ENCODE assay signal across 1 cellular context in the genomic region with DNA sequence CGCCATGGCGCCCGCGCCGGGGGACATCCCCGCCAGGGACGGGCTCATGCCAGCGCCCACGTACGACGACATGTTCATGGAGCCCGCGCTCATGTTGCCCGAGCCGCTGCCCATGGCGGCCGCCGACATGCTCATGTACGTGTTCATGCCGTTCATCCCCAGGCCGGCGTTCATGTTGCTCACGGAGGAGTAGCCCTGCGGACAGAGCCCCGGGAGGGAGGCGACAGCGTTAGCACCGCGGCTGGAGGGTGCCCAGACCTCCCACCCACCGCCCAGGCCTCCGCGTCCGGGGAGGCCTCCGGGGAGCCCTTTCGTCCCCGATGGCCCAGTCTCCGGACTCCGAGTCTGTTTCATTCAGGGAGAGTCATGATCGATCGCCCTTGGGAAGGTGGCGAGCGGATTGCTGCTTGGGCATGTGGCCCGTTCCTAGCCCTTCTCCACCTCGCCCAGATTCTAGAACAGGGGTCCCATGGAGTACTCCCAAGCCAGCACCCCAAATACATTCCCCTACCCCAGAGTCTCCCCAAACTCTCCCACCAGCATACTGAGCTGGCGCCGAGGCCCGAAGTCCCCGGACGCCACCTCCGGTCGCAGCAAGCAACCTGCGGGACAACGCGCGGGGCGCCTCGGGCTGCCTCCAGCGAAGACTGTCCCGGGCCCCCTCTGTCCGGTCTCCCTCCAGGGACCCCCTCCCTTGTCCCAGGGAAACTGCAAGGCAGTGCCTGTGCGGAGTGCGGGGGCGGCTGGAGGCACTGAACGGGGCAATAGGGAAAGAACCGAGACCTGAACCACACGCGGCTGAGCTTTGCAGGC.
TF ChIP-seq lines count a peak whose summit lies in the region.

No MANE protein-coding gene starts in this region.

TF ChIP-seq in HepG2, 621 proteins besides CTCF, POLR2A, EP300 and RAD21 (continued from another document and continues in another):
- TF ChIP-seq PRMT3 (CRISPR knock-in tag; IDR thresholded peaks at IDR 0.05; ENCODE audit: borderline replicate concordance, low read depth) (0 out of 2 replicates have a peak, but pooled peaks have one; percentile 54), E2F5 (CRISPR knock-in tag; conservative IDR thresholded peaks at IDR 0.05) (no peak), ONECUT2 (CRISPR knock-in tag; IDR thresholded peaks at IDR 0.05) (peak; percentile 89), TAF1 (CRISPR knock-in tag; IDR thresholded peaks at IDR 0.05) (peak; percentile 70), NBN (conservative IDR thresholded peaks at IDR 0.05) (no peak), ARNTL (CRISPR knock-in tag; IDR thresholded peaks at IDR 0.05) (no peak), ESRRA (CRISPR knock-in tag; IDR thresholded peaks at IDR 0.05; ENCODE audit: low read depth) (0 out of 2 replicates have a peak, but pooled peaks have one; percentile 33), ISL2 (CRISPR knock-in tag; IDR thresholded peaks at IDR 0.05) (no peak; the same call in 1 of the 2 replicates), ZNF724P (CRISPR knock-in tag; IDR thresholded peaks at IDR 0.05; ENCODE audit: borderline replicate concordance) (no peak), MYNN (CRISPR knock-in tag; IDR thresholded peaks at IDR 0.05; ENCODE audit: low read depth) (no peak; the same call in 1 of the 2 replicates), ZZZ3 (CRISPR knock-in tag; IDR thresholded peaks at IDR 0.05; ENCODE audit: borderline replicate concordance) (no peak), IKZF5 (CRISPR knock-in tag; IDR thresholded peaks at IDR 0.05) (peak; percentile 18; the same call in 1 of the 2 replicates), ZNF329 (CRISPR knock-in tag; IDR thresholded peaks at IDR 0.05; ENCODE audit: low read depth) (no peak), SNAI1 (CRISPR knock-in tag; IDR thresholded peaks at IDR 0.05; ENCODE audit: borderline replicate concordance) (no peak), ZNF292 (CRISPR knock-in tag; IDR thresholded peaks at IDR 0.05; ENCODE audit: borderline replicate concordance, low read depth) (peak; percentile 74), HOXA7 (CRISPR knock-in tag; IDR thresholded peaks at IDR 0.05) (no peak), PHF5A (CRISPR knock-in tag; IDR thresholded peaks at IDR 0.05; ENCODE audit: low read depth, unreplicated experiment) (peak; percentile 22), NFAT5 (CRISPR knock-in tag; IDR thresholded peaks at IDR 0.05) (peak; percentile 82), IKZF1 (IDR thresholded peaks at IDR 0.05) (no peak), MEIS1 (CRISPR knock-in tag; IDR thresholded peaks at IDR 0.05; ENCODE audit: borderline replicate concordance) (peak; percentile 54; the same call in 1 of the 2 replicates), SOX6 (IDR thresholded peaks at IDR 0.05) (no peak), SOX6 (CRISPR knock-in tag; IDR thresholded peaks at IDR 0.05) (no peak), REXO4 (CRISPR knock-in tag; IDR thresholded peaks at IDR 0.05; ENCODE audit: borderline replicate concordance) (no peak), HES4 (CRISPR knock-in tag; IDR thresholded peaks at IDR 0.05; ENCODE audit: borderline replicate concordance) (no peak), ZNF431 (CRISPR knock-in tag; IDR thresholded peaks at IDR 0.05; ENCODE audit: borderline replicate concordance, low read depth) (0 out of 2 replicates have a peak, but pooled peaks have one; percentile 34), KLF16 (CRISPR knock-in tag; IDR thresholded peaks at IDR 0.05) (no peak; a peak in 1 of 4 replicates), MAFF (IDR thresholded peaks at IDR 0.05; ENCODE audit: low read depth, low read length) (no peak), ZNF296 (CRISPR knock-in tag; conservative IDR thresholded peaks at IDR 0.05) (peak; percentile 77), ZBTB7B (CRISPR knock-in tag; IDR thresholded peaks at IDR 0.05) (peak; percentile 79), ZNF83 (CRISPR knock-in tag; IDR thresholded peaks at IDR 0.05; ENCODE audit: borderline replicate concordance) (no peak), U2AF2 (IDR thresholded peaks at IDR 0.05; ENCODE audit: low read depth, low read length) (no peak), ZNF678 (CRISPR knock-in tag; IDR thresholded peaks at IDR 0.05) (no peak), ZNF770 (CRISPR knock-in tag; IDR thresholded peaks at IDR 0.05) (peak; percentile 33; the same call in 1 of the 2 replicates)
- TF ChIP-seq, protein P1, sequence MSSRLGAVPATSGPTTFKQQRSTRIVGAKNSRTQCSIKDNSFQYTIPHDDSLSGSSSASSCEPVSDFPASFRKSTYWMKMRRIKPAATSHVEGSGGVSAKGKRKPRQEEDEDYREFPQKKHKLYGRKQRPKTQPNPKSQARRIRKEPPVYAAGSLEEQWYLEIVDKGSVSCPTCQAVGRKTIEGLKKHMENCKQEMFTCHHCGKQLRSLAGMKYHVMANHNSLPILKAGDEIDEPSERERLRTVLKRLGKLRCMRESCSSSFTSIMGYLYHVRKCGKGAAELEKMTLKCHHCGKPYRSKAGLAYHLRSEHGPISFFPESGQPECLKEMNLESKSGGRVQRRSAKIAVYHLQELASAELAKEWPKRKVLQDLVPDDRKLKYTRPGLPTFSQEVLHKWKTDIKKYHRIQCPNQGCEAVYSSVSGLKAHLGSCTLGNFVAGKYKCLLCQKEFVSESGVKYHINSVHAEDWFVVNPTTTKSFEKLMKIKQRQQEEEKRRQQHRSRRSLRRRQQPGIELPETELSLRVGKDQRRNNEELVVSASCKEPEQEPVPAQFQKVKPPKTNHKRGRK (CRISPR knock-in tag; IDR thresholded peaks at IDR 0.05) = no peak
- TF ChIP-seq, protein P2, sequence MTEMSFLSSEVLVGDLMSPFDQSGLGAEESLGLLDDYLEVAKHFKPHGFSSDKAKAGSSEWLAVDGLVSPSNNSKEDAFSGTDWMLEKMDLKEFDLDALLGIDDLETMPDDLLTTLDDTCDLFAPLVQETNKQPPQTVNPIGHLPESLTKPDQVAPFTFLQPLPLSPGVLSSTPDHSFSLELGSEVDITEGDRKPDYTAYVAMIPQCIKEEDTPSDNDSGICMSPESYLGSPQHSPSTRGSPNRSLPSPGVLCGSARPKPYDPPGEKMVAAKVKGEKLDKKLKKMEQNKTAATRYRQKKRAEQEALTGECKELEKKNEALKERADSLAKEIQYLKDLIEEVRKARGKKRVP (CRISPR knock-in tag; IDR thresholded peaks at IDR 0.05) = 0 out of 4 replicates have a peak, but pooled peaks of 1 of the 2 experiments have one; percentile 17
- TF ChIP-seq, protein P3, sequence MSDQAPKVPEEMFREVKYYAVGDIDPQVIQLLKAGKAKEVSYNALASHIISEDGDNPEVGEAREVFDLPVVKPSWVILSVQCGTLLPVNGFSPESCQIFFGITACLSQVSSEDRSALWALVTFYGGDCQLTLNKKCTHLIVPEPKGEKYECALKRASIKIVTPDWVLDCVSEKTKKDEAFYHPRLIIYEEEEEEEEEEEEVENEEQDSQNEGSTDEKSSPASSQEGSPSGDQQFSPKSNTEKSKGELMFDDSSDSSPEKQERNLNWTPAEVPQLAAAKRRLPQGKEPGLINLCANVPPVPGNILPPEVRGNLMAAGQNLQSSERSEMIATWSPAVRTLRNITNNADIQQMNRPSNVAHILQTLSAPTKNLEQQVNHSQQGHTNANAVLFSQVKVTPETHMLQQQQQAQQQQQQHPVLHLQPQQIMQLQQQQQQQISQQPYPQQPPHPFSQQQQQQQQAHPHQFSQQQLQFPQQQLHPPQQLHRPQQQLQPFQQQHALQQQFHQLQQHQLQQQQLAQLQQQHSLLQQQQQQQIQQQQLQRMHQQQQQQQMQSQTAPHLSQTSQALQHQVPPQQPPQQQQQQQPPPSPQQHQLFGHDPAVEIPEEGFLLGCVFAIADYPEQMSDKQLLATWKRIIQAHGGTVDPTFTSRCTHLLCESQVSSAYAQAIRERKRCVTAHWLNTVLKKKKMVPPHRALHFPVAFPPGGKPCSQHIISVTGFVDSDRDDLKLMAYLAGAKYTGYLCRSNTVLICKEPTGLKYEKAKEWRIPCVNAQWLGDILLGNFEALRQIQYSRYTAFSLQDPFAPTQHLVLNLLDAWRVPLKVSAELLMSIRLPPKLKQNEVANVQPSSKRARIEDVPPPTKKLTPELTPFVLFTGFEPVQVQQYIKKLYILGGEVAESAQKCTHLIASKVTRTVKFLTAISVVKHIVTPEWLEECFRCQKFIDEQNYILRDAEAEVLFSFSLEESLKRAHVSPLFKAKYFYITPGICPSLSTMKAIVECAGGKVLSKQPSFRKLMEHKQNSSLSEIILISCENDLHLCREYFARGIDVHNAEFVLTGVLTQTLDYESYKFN (CRISPR knock-in tag; conservative IDR thresholded peaks at IDR 0.05) = 0 out of 2 replicates have a peak, but pooled peaks have one; percentile 20
- TF ChIP-seq, protein P4, sequence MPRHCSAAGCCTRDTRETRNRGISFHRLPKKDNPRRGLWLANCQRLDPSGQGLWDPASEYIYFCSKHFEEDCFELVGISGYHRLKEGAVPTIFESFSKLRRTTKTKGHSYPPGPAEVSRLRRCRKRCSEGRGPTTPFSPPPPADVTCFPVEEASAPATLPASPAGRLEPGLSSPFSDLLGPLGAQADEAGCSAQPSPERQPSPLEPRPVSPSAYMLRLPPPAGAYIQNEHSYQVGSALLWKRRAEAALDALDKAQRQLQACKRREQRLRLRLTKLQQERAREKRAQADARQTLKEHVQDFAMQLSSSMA (CRISPR knock-in tag; IDR thresholded peaks at IDR 0.05) = no peak
- TF ChIP-seq, protein P5, sequence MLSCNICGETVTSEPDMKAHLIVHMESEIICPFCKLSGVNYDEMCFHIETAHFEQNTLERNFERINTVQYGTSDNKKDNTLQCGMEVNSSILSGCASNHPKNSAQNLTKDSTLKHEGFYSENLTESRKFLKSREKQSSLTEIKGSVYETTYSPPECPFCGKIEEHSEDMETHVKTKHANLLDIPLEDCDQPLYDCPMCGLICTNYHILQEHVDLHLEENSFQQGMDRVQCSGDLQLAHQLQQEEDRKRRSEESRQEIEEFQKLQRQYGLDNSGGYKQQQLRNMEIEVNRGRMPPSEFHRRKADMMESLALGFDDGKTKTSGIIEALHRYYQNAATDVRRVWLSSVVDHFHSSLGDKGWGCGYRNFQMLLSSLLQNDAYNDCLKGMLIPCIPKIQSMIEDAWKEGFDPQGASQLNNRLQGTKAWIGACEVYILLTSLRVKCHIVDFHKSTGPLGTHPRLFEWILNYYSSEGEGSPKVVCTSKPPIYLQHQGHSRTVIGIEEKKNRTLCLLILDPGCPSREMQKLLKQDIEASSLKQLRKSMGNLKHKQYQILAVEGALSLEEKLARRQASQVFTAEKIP (CRISPR knock-in tag; IDR thresholded peaks at IDR 0.05; ENCODE audit: borderline replicate concordance) = no peak
